1 cellular context compared by ENCODE assay signal in the genomic region with DNA sequence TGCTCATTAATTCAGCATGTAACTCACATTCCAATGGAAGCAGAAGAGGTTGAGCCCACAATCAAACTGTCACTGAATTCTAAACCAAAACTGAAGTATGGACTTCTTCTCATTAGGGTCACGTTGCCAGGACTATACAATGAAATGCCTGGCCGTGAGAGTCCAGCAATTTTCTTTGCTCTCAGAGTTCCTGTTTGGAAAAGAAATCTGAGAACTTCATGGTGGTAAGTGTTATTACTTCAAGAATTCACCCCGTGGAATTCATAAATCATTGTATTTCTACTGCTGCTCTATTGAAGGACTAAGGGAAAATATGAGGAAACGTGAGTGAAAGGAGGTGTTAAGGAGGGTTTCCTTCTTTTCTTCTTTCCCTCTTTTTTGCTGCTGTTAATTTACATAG.
A peak's percentile ranks its signal among the peaks of the same experiment; 100 is the strongest.
TF ChIP-seq lines count a peak whose summit lies in the region.

No MANE protein-coding gene starts in this region.

TF ChIP-seq in IMR-90, 13 proteins besides CTCF, POLR2A, EP300 and RAD21:
- no peak for TF ChIP-seq ELK1 (IDR thresholded peaks at IDR 0.05; ENCODE audit: borderline replicate concordance, low read depth, low read length)
- TF ChIP-seq BHLHE40 (IDR thresholded peaks at IDR 0.05; ENCODE audit: low read depth, low read length): peak; percentile 53; the same call in 1 of the 2 replicates
- no peak for TF ChIP-seq MAFK (IDR thresholded peaks at IDR 0.05; ENCODE audit: low read depth, low read length)
- TF ChIP-seq, protein P1, sequence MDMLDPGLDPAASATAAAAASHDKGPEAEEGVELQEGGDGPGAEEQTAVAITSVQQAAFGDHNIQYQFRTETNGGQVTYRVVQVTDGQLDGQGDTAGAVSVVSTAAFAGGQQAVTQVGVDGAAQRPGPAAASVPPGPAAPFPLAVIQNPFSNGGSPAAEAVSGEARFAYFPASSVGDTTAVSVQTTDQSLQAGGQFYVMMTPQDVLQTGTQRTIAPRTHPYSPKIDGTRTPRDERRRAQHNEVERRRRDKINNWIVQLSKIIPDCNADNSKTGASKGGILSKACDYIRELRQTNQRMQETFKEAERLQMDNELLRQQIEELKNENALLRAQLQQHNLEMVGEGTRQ (IDR thresholded peaks at IDR 0.05; ENCODE audit: low read depth, low read length): peak; percentile 22; the same call in 1 of the 2 replicates
